9 cellular contexts compared by ENCODE assay signal in genomic region chr4:164977243-164978164, GRCh38. TPM values are rescaled to one million over a fixed set of nuclear protein-coding genes. Genes with fewer than 3 reads are reported as not detected.
DNase-seq lines count a peak whose midpoint lies in the region; ATAC-seq and TF ChIP-seq lines count a peak whose summit lies in the region.
"Had no signal": no experiment of that assay in that cellular context is flagged by ENCODE, and none has a peak within 500 bp of the region (broad histone marks: within the 10 kb centered on the region; RNA-seq: fewer than 3 reads in every experiment).

TRIM61 (minus strand) TSS chr4:164977657; CDS start chr4:164970002, 7,655 bp downstream.

- WGBS in mammary epithelial cell (ENCODE audit: low coverage, missing lambda C conversion rate): 54% methylated on average over 9 of the region's 27 CpGs

- peaks cover 5% of the 10 kb centered on the region for H3K36me3 Mint-ChIP-seq in T-helper 1 cell treated with Interleukin-12 subunit alpha and Interleukin-12 subunit beta and Interleukin-4 antibody, amounts not matched to agents 30 μg/mL and 1 μg/mL, for 36 hours (ENCODE audit: low read depth)
- peaks cover 2% of the 10 kb centered on the region for H3K36me3 Mint-ChIP-seq in mesothelial cell of epicardium

- no peak within 1 kb of the TSS for H3K4me3 ChIP-seq in mammary epithelial cell (replicated peaks in 1 of 3; ENCODE audit: insufficient read depth in 1 of 3, low read depth in 2 of 3, low read length in 3 of 3)

- dilution Hi-C loops in mammary epithelial cell (cut with HindIII; ENCODE audit: low sequenced_read_pairs): no loop called here

- peak within 1 kb of the TSS; percentile 33 for H2AFZ ChIP-seq in mammary epithelial cell (ENCODE audit: low read depth, low read length)

- H3K79me2 ChIP-seq in mammary epithelial cell (ENCODE audit: insufficient read depth, low read length): no peaks in the 10 kb centered on the region

- no peak within 1 kb of the TSS for H3K27ac ChIP-seq in mammary epithelial cell (ENCODE audit: insufficient read depth, low read depth, low read length)

- no peaks in the 10 kb centered on the region for H3K9me3 Mint-ChIP-seq in T-helper 1 cell treated with Interleukin-12 subunit alpha and Interleukin-12 subunit beta and Interleukin-4 antibody, amounts not matched to agents 30 μg/mL and 1 μg/mL, for 36 hours
- no peaks in the 10 kb centered on the region for H3K9me3 Mint-ChIP-seq in mesothelial cell of epicardium

- H3K27me3 ChIP-seq in mammary epithelial cell (ENCODE audit: insufficient read depth, low read length): no peaks in the 10 kb centered on the region

- no peaks in the 10 kb centered on the region for H3K4me1 ChIP-seq in mammary epithelial cell (ENCODE audit: insufficient read depth, low read length)

- H4K20me1 ChIP-seq in mammary epithelial cell (ENCODE audit: insufficient read depth, low read length): no peaks in the 10 kb centered on the region

- peak within 1 kb of the TSS; percentile 87 for H3K4me3 Mint-ChIP-seq in T-helper 1 cell treated with Interleukin-12 subunit alpha and Interleukin-12 subunit beta and Interleukin-4 antibody, amounts not matched to agents 30 μg/mL and 1 μg/mL, for 36 hours
- H3K4me3 Mint-ChIP-seq in mesothelial cell of epicardium: peak within 1 kb of the TSS; percentile 85

- ATAC-seq in HG02678 (IDR thresholded peaks at IDR 0.05; ENCODE audit: unreplicated experiment): peak; percentile 100

- no peak within 1 kb of the TSS for H3K4me2 ChIP-seq in mammary epithelial cell (ENCODE audit: insufficient read depth, low read depth, low read length)

- no peaks in the 10 kb centered on the region for H3K9me3 ChIP-seq in mammary epithelial cell (replicated peaks; ENCODE audit: insufficient read depth, low read length)

- CTCF ChIA-PET in mammary epithelial cell (lab: Charles Lee; ENCODE audit: low non-redundant PET): no interaction called here

- in situ Hi-C loops in GM13976 (cut with MboI; ENCODE audit: low sequenced_read_pairs, unreplicated experiment) (loop anchor here (25.0 kb wide), 1 partner anchor 190 kb away; no protein-coding TSS in a partner anchor), mammary epithelial cell (cut with MboI; ENCODE audit: low sequenced_read_pairs in 2 of 2) (loop anchor here (25.0 kb wide), 1 partner anchor 190 kb away; no protein-coding TSS in a partner anchor)

- BruUV-seq in mammary epithelial cell (replicated peaks; lab: Mats Ljungman, UMichigan): no TSS peak

- intact Hi-C loops in mammary epithelial cell (cut with micrococcal nuclease): no loop called here

- DNase-seq in GM13976 (ENCODE audit: low spot score) (peak; percentile 83), mammary epithelial cell (no peak), mesothelial cell of epicardium (ENCODE audit: low spot score in 2 of 2, unreplicated experiment in 2 of 2) (peak in 1 of 2 experiments; percentile 54), glomerular visceral epithelial cell (ENCODE audit: extremely low spot score) (no peak), NCI-H510A (lab: John Stamatoyannopoulos, UW) (no peak)
- DNase-seq in stimulated activated CD8-positive, alpha-beta memory T cell treated with anti-CD3 and anti-CD28 coated beads, Interleukin-7, amount 100 ng/mL, for 1 hour (ENCODE audit: low read depth in 2 of 2): peak; percentile 10 to 19

- peaks cover 4% of the 10 kb centered on the region for H3K4me1 Mint-ChIP-seq in T-helper 1 cell treated with Interleukin-12 subunit alpha and Interleukin-12 subunit beta and Interleukin-4 antibody, amounts not matched to agents 30 μg/mL and 1 μg/mL, for 36 hours (ENCODE audit: low read depth)
- peaks cover 9% of the 10 kb centered on the region for H3K4me1 Mint-ChIP-seq in mesothelial cell of epicardium

- peak; percentile 10 for TF ChIP-seq CTCF in GM13976 (IDR thresholded peaks at IDR 0.05; ENCODE audit: borderline replicate concordance, control extremely low read depth, extremely low read depth, insufficient read depth, missing control alignments)
- no peak for TF ChIP-seq CTCF in mammary epithelial cell (conservative IDR thresholded peaks at IDR 0.05 in 1 of 2, IDR thresholded peaks at IDR 0.05 in 1 of 2; ENCODE audit: extremely low read depth in 1 of 2, insufficient read depth in 1 of 2, low read depth in 1 of 2, low read length in 2 of 2)
- no peak for TF ChIP-seq CTCF in mesothelial cell of epicardium (IDR thresholded peaks at IDR 0.05; ENCODE audit: unreplicated experiment)

- H3K27me3 Mint-ChIP-seq in T-helper 1 cell treated with Interleukin-12 subunit alpha and Interleukin-12 subunit beta and Interleukin-4 antibody, amounts not matched to agents 30 μg/mL and 1 μg/mL, for 36 hours (ENCODE audit: low read depth): no peaks in the 10 kb centered on the region
- H3K27me3 Mint-ChIP-seq in mesothelial cell of epicardium (ENCODE audit: low read depth): no peaks in the 10 kb centered on the region

- no peak within 1 kb of the TSS for H3K9ac ChIP-seq in mammary epithelial cell (ENCODE audit: insufficient read depth, low read length)

- no peaks in the 10 kb centered on the region for H3K36me3 ChIP-seq in mammary epithelial cell (ENCODE audit: insufficient read depth, low read length)

- H3K27ac Mint-ChIP-seq in T-helper 1 cell treated with Interleukin-12 subunit alpha and Interleukin-12 subunit beta and Interleukin-4 antibody, amounts not matched to agents 30 μg/mL and 1 μg/mL, for 36 hours: peak within 1 kb of the TSS; percentile 66
- H3K27ac Mint-ChIP-seq in mesothelial cell of epicardium: peak within 1 kb of the TSS; percentile 84

RNA-seq across cellular contexts. Expression of gene TRIM61, which starts in this region (rescaled TPM):
- total RNA-seq in mammary epithelial cell (not detected), mesothelial cell of epicardium (1.6 to 2.4 TPM (median 2.2 TPM) in 3 replicates)
- not detected for polyA plus RNA-seq in mammary epithelial cell
- polyA minus RNA-seq in mammary epithelial cell: not detected
- total RNA-seq: RPMI7951 had no signal

Comparison
In these comparisons a context has a peak if more than half of its experiments do, and no peak if none do; other contexts are left out.
1. DNase-seq: peak in GM13976 (single experiment) and stimulated activated CD8-positive, alpha-beta memory T cell treated with anti-CD3 and anti-CD28 coated beads, Interleukin-7, amount 100 ng/mL, for 1 hour (2 of 2); none in mammary epithelial cell (single experiment), glomerular visceral epithelial cell (single experiment) and NCI-H510A (single experiment).